1 cellular context compared by ENCODE assay signal in the genomic region with DNA sequence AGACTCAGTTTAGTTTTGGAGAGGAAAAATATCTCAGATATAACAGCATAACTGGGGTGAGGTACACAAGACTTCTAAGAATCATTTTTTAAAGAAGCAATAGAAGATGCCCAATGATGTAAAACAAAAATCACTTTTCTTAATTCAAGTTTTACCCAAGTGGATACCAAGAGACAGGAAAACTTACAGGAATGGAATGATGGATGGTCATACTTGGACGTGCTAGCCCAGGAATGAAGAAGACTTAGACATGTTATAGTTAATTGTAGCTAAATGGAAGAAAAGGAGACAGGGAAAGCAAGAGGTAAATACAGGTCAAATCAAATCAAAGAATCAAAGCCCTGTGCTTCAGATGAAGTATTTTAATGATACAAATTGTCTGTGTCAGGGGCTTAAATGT.
TF ChIP-seq lines count a peak whose summit lies in the region.

No MANE protein-coding gene starts in this region.

TF ChIP-seq in IMR-90, 13 proteins besides CTCF, POLR2A, EP300 and RAD21 (continued from another document):
- TF ChIP-seq, protein P1, sequence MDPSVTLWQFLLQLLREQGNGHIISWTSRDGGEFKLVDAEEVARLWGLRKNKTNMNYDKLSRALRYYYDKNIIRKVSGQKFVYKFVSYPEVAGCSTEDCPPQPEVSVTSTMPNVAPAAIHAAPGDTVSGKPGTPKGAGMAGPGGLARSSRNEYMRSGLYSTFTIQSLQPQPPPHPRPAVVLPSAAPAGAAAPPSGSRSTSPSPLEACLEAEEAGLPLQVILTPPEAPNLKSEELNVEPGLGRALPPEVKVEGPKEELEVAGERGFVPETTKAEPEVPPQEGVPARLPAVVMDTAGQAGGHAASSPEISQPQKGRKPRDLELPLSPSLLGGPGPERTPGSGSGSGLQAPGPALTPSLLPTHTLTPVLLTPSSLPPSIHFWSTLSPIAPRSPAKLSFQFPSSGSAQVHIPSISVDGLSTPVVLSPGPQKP (IDR thresholded peaks at IDR 0.05; ENCODE audit: borderline replicate concordance, low read depth, low read length): no peak
